14 cellular contexts compared by ENCODE assay signal in the genomic region with DNA sequence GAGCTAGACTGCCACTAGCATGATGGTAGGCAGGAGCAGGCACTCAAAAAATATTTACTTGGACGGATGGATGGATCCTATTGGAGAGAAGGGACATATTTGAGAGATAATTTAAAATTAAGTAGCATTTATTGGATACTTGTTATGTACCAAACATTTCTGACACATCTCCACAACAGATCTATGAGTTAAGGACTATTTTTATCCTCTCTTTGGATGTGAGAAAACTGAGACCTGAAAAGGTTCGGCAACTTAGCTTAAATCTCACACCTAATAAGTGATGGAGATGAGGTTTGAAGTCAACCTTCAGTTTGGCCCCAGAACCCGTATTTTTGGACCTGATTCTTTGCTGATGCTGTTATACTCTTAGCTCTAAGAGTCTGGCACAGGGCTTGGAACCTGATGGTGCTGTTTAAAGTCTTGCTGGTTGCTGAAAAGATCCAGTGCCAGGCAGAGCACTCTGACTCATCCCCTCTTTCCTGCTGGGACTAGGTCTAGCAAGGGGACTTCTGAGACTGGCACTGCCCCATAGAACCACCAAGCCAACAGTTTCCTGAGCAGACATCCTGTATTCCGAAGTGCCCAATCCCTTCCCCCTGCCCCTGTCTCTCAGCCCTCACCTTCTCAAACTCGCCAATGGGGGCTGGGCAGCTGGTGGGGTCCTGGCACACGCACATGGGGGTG. TPM values are rescaled to one million over a fixed set of nuclear protein-coding genes. Genes with fewer than 3 reads are reported as not detected.
A peak's percentile ranks its signal among the peaks of the same experiment; 100 is the strongest.
DNase-seq lines count a peak whose midpoint lies in the region; ATAC-seq and TF ChIP-seq lines count a peak whose summit lies in the region.
"Had no signal": no experiment of that assay in that cellular context is flagged by ENCODE, and none has a peak within 500 bp of the region (broad histone marks: within the 10 kb centered on the region; RNA-seq: fewer than 3 reads in every experiment).

No MANE protein-coding gene starts in this region.

- H3K4me3 ChIP-seq in AG10803 (ENCODE audit: low read length) (no peak overlapping the region), WERI-Rb-1 (ENCODE audit: low read depth, low read length) (no peak overlapping the region), foreskin fibroblast (ENCODE audit: low read depth in 1 of 2, low read length in 2 of 2) (no peak overlapping the region)

- no peaks in the 10 kb centered on the region for H3K27me3 ChIP-seq in WERI-Rb-1 (ENCODE audit: insufficient read depth, low read depth, severe bottlenecking)

- H3K9me3 Mint-ChIP-seq in osteocyte (ENCODE audit: unreplicated experiment), result no peaks in the 10 kb centered on the region
- H3K9me3 Mint-ChIP-seq in activated naive CD4-positive, alpha-beta T cell treated with anti-CD3 and anti-CD28 coated beads for 36 hours, result no peaks in the 10 kb centered on the region
- no peaks in the 10 kb centered on the region for H3K9me3 Mint-ChIP-seq in activated CD4-positive, alpha-beta memory T cell treated with anti-CD3 and anti-CD28 coated beads, Interleukin-2, amount 10 ng/mL, durations not matched to agents 7 days and 5 days
- H3K9me3 Mint-ChIP-seq: activated B cell treated with CpG ODN at 0.5 μM for 24 hours; activated naive CD4-positive, alpha-beta T cell treated with anti-CD3 and anti-CD28 coated beads, Interleukin-2, amount 50 U/mL, for 24 hours had no signal

- no peaks in the 10 kb centered on the region for H3K27me3 Mint-ChIP-seq in osteocyte (ENCODE audit: unreplicated experiment)
- H3K27me3 Mint-ChIP-seq in activated naive CD4-positive, alpha-beta T cell treated with anti-CD3 and anti-CD28 coated beads for 36 hours (ENCODE audit: low read depth), result no peaks in the 10 kb centered on the region
- peaks cover 7% of the 10 kb centered on the region for H3K27me3 Mint-ChIP-seq in activated CD4-positive, alpha-beta memory T cell treated with anti-CD3 and anti-CD28 coated beads, Interleukin-2, amount 10 ng/mL, durations not matched to agents 7 days and 5 days
- H3K27me3 Mint-ChIP-seq: activated naive CD4-positive, alpha-beta T cell treated with anti-CD3 and anti-CD28 coated beads, Interleukin-2, amount 50 U/mL, for 24 hours had no signal

- TF ChIP-seq CTCF in AG10803 (conservative IDR thresholded peaks at IDR 0.05; ENCODE audit: low read length), result no peak
- no peak for TF ChIP-seq CTCF in WERI-Rb-1 (IDR thresholded peaks at IDR 0.05; ENCODE audit: low read depth, low read length)
- TF ChIP-seq CTCF in foreskin fibroblast (IDR thresholded peaks at IDR 0.05; ENCODE audit: low read depth, low read length), result no peak
- TF ChIP-seq CTCF in osteocyte (IDR thresholded peaks at IDR 0.05), result no peak

- no peak overlapping the region for H3K4me3 Mint-ChIP-seq in osteocyte (ENCODE audit: unreplicated experiment)
- no peak overlapping the region for H3K4me3 Mint-ChIP-seq in activated naive CD4-positive, alpha-beta T cell treated with anti-CD3 and anti-CD28 coated beads for 36 hours
- no peak overlapping the region for H3K4me3 Mint-ChIP-seq in activated CD4-positive, alpha-beta memory T cell treated with anti-CD3 and anti-CD28 coated beads, Interleukin-2, amount 10 ng/mL, durations not matched to agents 7 days and 5 days
- H3K4me3 Mint-ChIP-seq: activated B cell treated with CpG ODN at 0.5 μM for 24 hours; activated naive CD4-positive, alpha-beta T cell treated with anti-CD3 and anti-CD28 coated beads, Interleukin-2, amount 50 U/mL, for 24 hours had no signal

- POLR2A ChIA-PET in activated CD4-positive, alpha-beta memory T cell treated with anti-CD3 and anti-CD28 coated beads, Interleukin-2, amount 10 ng/mL, durations not matched to agents 7 days and 5 days (lab: Charles Lee), result no interaction called here

- peaks cover 74% of the 10 kb centered on the region for H3K4me1 Mint-ChIP-seq in osteocyte (ENCODE audit: unreplicated experiment)
- H3K4me1 Mint-ChIP-seq in activated naive CD4-positive, alpha-beta T cell treated with anti-CD3 and anti-CD28 coated beads for 36 hours (ENCODE audit: low read depth), result peaks cover 3% of the 10 kb centered on the region
- peaks cover 3% of the 10 kb centered on the region for H3K4me1 Mint-ChIP-seq in activated CD4-positive, alpha-beta memory T cell treated with anti-CD3 and anti-CD28 coated beads, Interleukin-2, amount 10 ng/mL, durations not matched to agents 7 days and 5 days
- H3K4me1 Mint-ChIP-seq: activated B cell treated with CpG ODN at 0.5 μM for 24 hours; activated naive CD4-positive, alpha-beta T cell treated with anti-CD3 and anti-CD28 coated beads, Interleukin-2, amount 50 U/mL, for 24 hours had no signal

- ATAC-seq in stimulated activated naive CD8-positive, alpha-beta T cell treated with anti-CD3 and anti-CD28 coated beads, Interleukin-15, Interleukin-2, amounts not matched to agents 100 U/mL and 50 U/mL, for 24 hours, result no peak

- peak; percentile 76 for DNase-seq in AG10803 (ENCODE audit: low read depth)
- DNase-seq in WERI-Rb-1, result no peak
- DNase-seq in foreskin fibroblast, result peak; percentile 61 to 79
- no peak for DNase-seq in osteocyte (ENCODE audit: extremely low spot score, unreplicated experiment)
- DNase-seq in activated naive CD4-positive, alpha-beta T cell treated with anti-CD3 and anti-CD28 coated beads for 36 hours, result no peak
- DNase-seq in activated CD4-positive, alpha-beta memory T cell treated with anti-CD3 and anti-CD28 coated beads, Interleukin-2, amount 10 ng/mL, durations not matched to agents 7 days and 5 days, result no peak
- no peak for DNase-seq in NCI-H2227 (lab: John Stamatoyannopoulos, UW; ENCODE audit: unreplicated experiment)
- DNase-seq in stimulated activated naive CD8-positive, alpha-beta T cell treated with anti-CD3 and anti-CD28 coated beads, Interleukin-15, Interleukin-2, amounts not matched to agents 100 U/mL and 50 U/mL, for 24 hours, result no peak
- DNase-seq: activated B cell treated with CpG ODN at 0.5 μM for 24 hours; glutamatergic neuron; MM.1S; posterior cingulate gyrus; stimulated activated CD8-positive, alpha-beta memory T cell treated with anti-CD3 and anti-CD28 coated beads, Interleukin-4, amount 100 ng/mL, for 48 hours had no signal

- CTCF ChIA-PET in activated naive CD4-positive, alpha-beta T cell treated with anti-CD3 and anti-CD28 coated beads for 36 hours (lab: Charles Lee), result interaction anchor here (0.8 to 1.1 kb wide), 3 partner anchors 12 to 100 kb away, joined by 3 to 4 read pairs (median 3); partner anchors contain the start of gene G3BP1
- CTCF ChIA-PET in activated CD4-positive, alpha-beta memory T cell treated with anti-CD3 and anti-CD28 coated beads, Interleukin-2, amount 10 ng/mL, durations not matched to agents 7 days and 5 days (lab: Charles Lee), result interaction anchor here (1.7 to 1.8 kb wide), 2 partner anchors 12 to 19 kb away, joined by 8 to 10 read pairs; no protein-coding TSS in a partner anchor

- H3K36me3 Mint-ChIP-seq in osteocyte (ENCODE audit: unreplicated experiment), result peaks cover 78% of the 10 kb centered on the region
- no peaks in the 10 kb centered on the region for H3K36me3 Mint-ChIP-seq in activated naive CD4-positive, alpha-beta T cell treated with anti-CD3 and anti-CD28 coated beads for 36 hours (ENCODE audit: low read depth)
- H3K36me3 Mint-ChIP-seq in activated CD4-positive, alpha-beta memory T cell treated with anti-CD3 and anti-CD28 coated beads, Interleukin-2, amount 10 ng/mL, durations not matched to agents 7 days and 5 days (ENCODE audit: low read depth), result no peaks in the 10 kb centered on the region
- H3K36me3 Mint-ChIP-seq: activated naive CD4-positive, alpha-beta T cell treated with anti-CD3 and anti-CD28 coated beads, Interleukin-2, amount 50 U/mL, for 24 hours had no signal

- H3K9me3 ChIP-seq in WERI-Rb-1 (ENCODE audit: severe bottlenecking), result no peaks in the 10 kb centered on the region

- H3K27ac ChIP-seq in WERI-Rb-1, result peak overlapping the region; percentile 66

- intact Hi-C loops in activated naive CD4-positive, alpha-beta T cell treated with anti-CD3 and anti-CD28 coated beads for 36 hours (cut with micrococcal nuclease), result no loop called here

- H3K36me3 ChIP-seq in WERI-Rb-1, result peaks cover 23% of the 10 kb centered on the region

- peak overlapping the region; percentile 81 for H3K27ac Mint-ChIP-seq in osteocyte (ENCODE audit: unreplicated experiment)
- no peak overlapping the region for H3K27ac Mint-ChIP-seq in activated naive CD4-positive, alpha-beta T cell treated with anti-CD3 and anti-CD28 coated beads for 36 hours
- H3K27ac Mint-ChIP-seq in activated CD4-positive, alpha-beta memory T cell treated with anti-CD3 and anti-CD28 coated beads, Interleukin-2, amount 10 ng/mL, durations not matched to agents 7 days and 5 days, result no peak overlapping the region
- H3K27ac Mint-ChIP-seq: activated B cell treated with CpG ODN at 0.5 μM for 24 hours; activated naive CD4-positive, alpha-beta T cell treated with anti-CD3 and anti-CD28 coated beads, Interleukin-2, amount 50 U/mL, for 24 hours had no signal

RNA-seq across cellular contexts. Expression of gene SPARC, which starts 15.6 kb away (rescaled TPM):
- total RNA-seq in osteocyte, result 9,466 and 10,195 TPM in 2 replicates
- total RNA-seq in activated naive CD4-positive, alpha-beta T cell treated with anti-CD3 and anti-CD28 coated beads for 36 hours, result under 1 TPM; 0.20 to 0.45 TPM
- total RNA-seq in activated CD4-positive, alpha-beta memory T cell treated with anti-CD3 and anti-CD28 coated beads, Interleukin-2, amount 10 ng/mL, durations not matched to agents 7 days and 5 days, result under 1 TPM in 1 of 2 experiments, not detected in 1; 0.25 TPM
- total RNA-seq: activated B cell treated with CpG ODN at 0.5 μM for 24 hours had no signal

Comparison
In these comparisons a context has a peak if more than half of its experiments do, and no peak if none do; other contexts are left out.
1. DNase-seq: peak in AG10803 (single experiment) and foreskin fibroblast (2 of 2); none in WERI-Rb-1 (single experiment), osteocyte (single experiment), activated naive CD4-positive, alpha-beta T cell treated with anti-CD3 and anti-CD28 coated beads for 36 hours (single experiment), activated CD4-positive, alpha-beta memory T cell treated with anti-CD3 and anti-CD28 coated beads, Interleukin-2, amount 10 ng/mL, durations not matched to agents 7 days and 5 days (single experiment), NCI-H2227 (single experiment) and stimulated activated naive CD8-positive, alpha-beta T cell treated with anti-CD3 and anti-CD28 coated beads, Interleukin-15, Interleukin-2, amounts not matched to agents 100 U/mL and 50 U/mL, for 24 hours (single experiment).
2. RNA of gene SPARC, which starts 15.6 kb away (total RNA-seq): 9,466 to 10,195 TPM in osteocyte; 0.20 to 0.45 TPM in activated naive CD4-positive, alpha-beta T cell treated with anti-CD3 and anti-CD28 coated beads for 36 hours and 0.25 TPM in activated CD4-positive, alpha-beta memory T cell treated with anti-CD3 and anti-CD28 coated beads, Interleukin-2, amount 10 ng/mL, durations not matched to agents 7 days and 5 days; every median in the first group is over 1,000 times any median in the second.